16 cellular contexts compared by ENCODE assay signal in genomic region chr22:20511578-20512259, GRCh38. TPM values are rescaled to one million over a fixed set of nuclear protein-coding genes. Genes with fewer than 3 reads are reported as not detected.
A peak's percentile ranks its signal among the peaks of the same experiment; 100 is the strongest.
DNase-seq lines count a peak whose midpoint lies in the region; ATAC-seq, FAIRE-seq and TF ChIP-seq lines count a peak whose summit lies in the region.
"Had no signal": no experiment of that assay in that cellular context is flagged by ENCODE, and none has a peak within 500 bp of the region (broad histone marks: within the 10 kb centered on the region; RNA-seq: fewer than 3 reads in every experiment).

No MANE protein-coding gene starts in this region.

- no peak for FAIRE-seq in HepG2 (lab: Jason Lieb, UNC)
- FAIRE-seq: H1 had no signal

- peaks cover 14% of the 10 kb centered on the region for H3K27me3 Mint-ChIP-seq in brain
- no peaks in the 10 kb centered on the region for H3K27me3 Mint-ChIP-seq in naive thymus-derived CD8-positive, alpha-beta T cell

- peaks cover 0 to 4% of the 10 kb centered on the region in 2 experiments; a peak in 2 of 5 replicates for H3K27me3 ChIP-seq in HepG2 (ENCODE audit: control insufficient read depth in 1 of 2, insufficient read depth in 2 of 2, low read length in 2 of 2)
- H3K27me3 ChIP-seq in right lobe of liver, result no peaks in the 10 kb centered on the region
- no peaks in the 10 kb centered on the region for H3K27me3 ChIP-seq in HAP-1 (ENCODE audit: low read depth)
- H3K27me3 ChIP-seq in right atrium auricular region, result no peaks in the 10 kb centered on the region
- H3K27me3 ChIP-seq: heart right ventricle, left lung had no signal

- WGBS in HepG2 (ENCODE audit: low lambda C conversion rate), result 33% methylated on average over 4 of the region's 4 CpGs
- WGBS in right lobe of liver (ENCODE audit: insufficient coverage, low coverage, low lambda C conversion rate, missing lambda C conversion rate), result 27% methylated on average over 3 of the region's 4 CpGs

- TF ChIP-seq CTCF in HepG2 (CRISPR knock-in tag; IDR thresholded peaks at IDR 0.05) (no peak), right lobe of liver (IDR thresholded peaks at IDR 0.05) (no peak), brain (conservative IDR thresholded peaks at IDR 0.05) (no peak), right atrium auricular region (IDR thresholded peaks at IDR 0.05) (no peak)

- peaks cover 54% of the 10 kb centered on the region for H3K4me1 Mint-ChIP-seq in brain
- peaks cover 40 to 83% (median 79%) of the 10 kb centered on the region in 4 donors for H3K4me1 Mint-ChIP-seq in naive thymus-derived CD8-positive, alpha-beta T cell

- H3K36me3 ChIP-seq in HepG2 (replicated peaks in 1 of 2; ENCODE audit: control insufficient read depth in 1 of 2, insufficient read depth in 2 of 2, low read length in 2 of 2), result peaks cover 9 to 24% of the 10 kb centered on the region in 2 experiments; a peak in 4 of 5 replicates
- H3K36me3 ChIP-seq in right lobe of liver, result peaks cover 0 to 4% (median 2%) of the 10 kb centered on the region in 4 donors
- H3K36me3 ChIP-seq in HAP-1 (replicated peaks), result peaks cover 23% of the 10 kb centered on the region
- H3K36me3 ChIP-seq in right atrium auricular region, result no peaks in the 10 kb centered on the region

- DNase-seq in HepG2 (ENCODE audit: low spot score) (no peak), right lobe of liver (no peak), medulla oblongata (ENCODE audit: extremely low spot score) (no peak), HAP-1 (ENCODE audit: low spot score in 2 of 2) (no peak), right atrium auricular region (ENCODE audit: low spot score) (no peak)
- DNase-seq in naive thymus-derived CD8-positive, alpha-beta T cell, result no peak
- no peak for DNase-seq in central memory CD4-positive, alpha-beta T cell
- DNase-seq: heart right ventricle, left lung, NCI-H1930, NCI-H774, nucleus accumbens, SHP77 treated with DMSO at 0.1 percent for 48 hours had no signal

- in situ Hi-C loops in HepG2 (cut with HindIII; ENCODE audit: extremely low pct_ligation_motif_present, low pct_unique_long_range_greater_than_20kb) (no loop called here), HAP-1 (cut with MboI; ENCODE audit: low sequenced_read_pairs) (no loop called here)

- CTCF ChIA-PET in HepG2 (lab: Yijun Ruan, JAX; ENCODE audit: low intra/inter-chr PET ratio, low total read pairs), result no interaction called here

- H3K4me2 ChIP-seq in HepG2 (ENCODE audit: low read depth, low read length), result peak overlapping the region; percentile 46

- TF ChIP-seq POLR2A in HepG2 (IDR thresholded peaks at IDR 0.05; ENCODE audit: insufficient read depth in 1 of 2, low read depth in 2 of 2, low read length in 2 of 2) (no peak), right lobe of liver (IDR thresholded peaks at IDR 0.05) (no peak)

- peak overlapping the region in 3 of 5 experiments; percentile 8 to 76 (median 72) for H3K27ac Mint-ChIP-seq in brain
- H3K27ac Mint-ChIP-seq in naive thymus-derived CD8-positive, alpha-beta T cell, result peak overlapping the region; percentile 47 to 100 (median 78)

- TF ChIP-seq RAD21 in HepG2 (CRISPR knock-in tag; IDR thresholded peaks at IDR 0.05), result no peak

- H3K9me3 Mint-ChIP-seq in brain, result no peaks in the 10 kb centered on the region
- no peaks in the 10 kb centered on the region for H3K9me3 Mint-ChIP-seq in naive thymus-derived CD8-positive, alpha-beta T cell

- intact Hi-C loops in HepG2 (cut with micrococcal nuclease; ENCODE audit: unreplicated experiment) (no loop called here), right lobe of liver (cut with DNase I) (no loop called here)

- POLR2A ChIA-PET in HepG2 (lab: Yijun Ruan, JAX), result interaction anchor here (0.6 to 1.2 kb wide), 3 partner anchors 16 to 41 kb away, joined by 3 read pairs; partner anchors contain the start of gene KLHL22
- POLR2A ChIA-PET in naive thymus-derived CD8-positive, alpha-beta T cell (lab: Charles Lee), result interaction anchor here (0.7 to 8.9 kb wide), 8 partner anchors 19 to 58 kb away, joined by 3 to 140 read pairs (median 6); no protein-coding TSS in a partner anchor

- no peak overlapping the region for H3K9ac ChIP-seq in HepG2 (ENCODE audit: insufficient read depth, low read depth, low read length)

- no peaks in the 10 kb centered on the region for H3K9me3 ChIP-seq in HepG2 (ENCODE audit: low read length)
- H3K9me3 ChIP-seq in right lobe of liver, result no peaks in the 10 kb centered on the region
- no peaks in the 10 kb centered on the region for H3K9me3 ChIP-seq in HAP-1
- H3K9me3 ChIP-seq in right atrium auricular region, result no peaks in the 10 kb centered on the region
- H3K9me3 ChIP-seq: heart right ventricle, left lung had no signal

- no TSS peak for BruUV-seq in HepG2 (replicated peaks; lab: Mats Ljungman, UMichigan)

- peaks cover 41% of the 10 kb centered on the region for H3K4me1 ChIP-seq in HepG2 (ENCODE audit: insufficient read depth, low read length)
- peaks cover 0 to 29% (median 5%) of the 10 kb centered on the region in 4 donors for H3K4me1 ChIP-seq in right lobe of liver
- peaks cover 21% of the 10 kb centered on the region for H3K4me1 ChIP-seq in HAP-1
- H3K4me1 ChIP-seq in right atrium auricular region, result peaks cover 0 to 61% of the 10 kb centered on the region in 2 donors

- ATAC-seq in HepG2 (no peak), right lobe of liver (no peak)
- ATAC-seq in naive thymus-derived CD8-positive, alpha-beta T cell, result no peak
- ATAC-seq: heart right ventricle, left lung had no signal

- TF ChIP-seq EP300 in HepG2 (IDR thresholded peaks at IDR 0.05; ENCODE audit: low read depth in 2 of 2, low read length in 2 of 2), result no peak
- no peak for TF ChIP-seq EP300 in HepG2 (CRISPR knock-in tag; IDR thresholded peaks at IDR 0.05; ENCODE audit: borderline replicate concordance)

- peaks cover 42% of the 10 kb centered on the region for H4K20me1 ChIP-seq in HepG2 (ENCODE audit: insufficient read depth, low read length)

- H3K4me3 ChIP-seq in HepG2 (replicated peaks in 1 of 3; ENCODE audit: insufficient read depth in 1 of 3, low read depth in 2 of 3, low read length in 3 of 3) (no peak overlapping the region), right lobe of liver (no peak overlapping the region), HAP-1 (no peak overlapping the region), right atrium auricular region (no peak overlapping the region)
- H3K4me3 ChIP-seq: heart right ventricle, left lung had no signal

- H2AFZ ChIP-seq in HepG2 (ENCODE audit: low read length), result no peak overlapping the region

- peaks cover 20% of the 10 kb centered on the region for H3K36me3 Mint-ChIP-seq in brain
- H3K36me3 Mint-ChIP-seq in naive thymus-derived CD8-positive, alpha-beta T cell, result peaks cover 0 to 59% (median 3%) of the 10 kb centered on the region in 3 donors

- H3K4me3 Mint-ChIP-seq in brain, result peak overlapping the region in 1 of 5 experiments; percentile 61
- H3K4me3 Mint-ChIP-seq in naive thymus-derived CD8-positive, alpha-beta T cell, result peak overlapping the region in 9 of 10 donors; percentile 37 to 96 (median 70)

- H3K27ac ChIP-seq in HepG2 (ENCODE audit: extremely low read length, insufficient read depth, low read length) (peak overlapping the region; percentile 41), right lobe of liver (no peak overlapping the region), right atrium auricular region (peak overlapping the region in 1 of 2 donors; percentile 94)
- H3K27ac ChIP-seq: HL-60 had no signal

- H3K79me2 ChIP-seq in HepG2 (ENCODE audit: insufficient read depth, low read length), result peaks cover 81% of the 10 kb centered on the region

RNA-seq across cellular contexts. Expression of gene MED15, which starts 4.3 kb away (rescaled TPM):
- total RNA-seq in HepG2 (2016; rRNA removed; fragmentation: Illumina TruSeq; extraction: Trizol), result 9.8 and 14.3 TPM in 2 replicates
- 51.6 and 53.2 TPM in 2 replicates for total RNA-seq in HepG2 (2016; cell fraction: cytosol; rRNA removed; fragmentation: Illumina TruSeq; extraction: Trizol; ENCODE audit: low read depth)
- 7.7 and 13.5 TPM in 2 replicates for total RNA-seq in HepG2 (2016; cell fraction: insoluble cytoplasmic fraction; rRNA removed; fragmentation: Illumina TruSeq; extraction: Trizol)
- total RNA-seq in HepG2 (2016; cell fraction: membrane; rRNA removed; fragmentation: Illumina TruSeq; extraction: Trizol), result 31.3 and 33.8 TPM in 2 replicates
- total RNA-seq in HepG2 (2016; cell fraction: nucleus; rRNA removed; fragmentation: Illumina TruSeq; extraction: Trizol), result 27.9 and 31.0 TPM in 2 replicates
- polyA plus RNA-seq in HepG2 (2011; rRNA removed), result 27.0 and 31.0 TPM in 2 replicates
- 12.4 and 17.0 TPM in 2 replicates for polyA plus RNA-seq in HepG2 (2011; cell fraction: cytosol; rRNA removed)
- polyA plus RNA-seq in HepG2 (2011; cell fraction: nucleus; rRNA removed), result 131 and 178 TPM in 2 replicates
- 31.5 and 37.1 TPM in 2 replicates for polyA plus RNA-seq in HepG2 (2012)
- 6.4 and 9.0 TPM in 2 replicates for polyA plus RNA-seq in HepG2 (2016; cell fraction: cytosol; fragmentation: Illumina TruSeq; extraction: Trizol; ENCODE audit: low read depth)
- polyA plus RNA-seq in HepG2 (2016; cell fraction: insoluble cytoplasmic fraction; fragmentation: Illumina TruSeq; extraction: Trizol; ENCODE audit: low read depth), result 15.4 and 20.3 TPM in 2 replicates
- 14.6 and 14.9 TPM in 2 replicates for polyA plus RNA-seq in HepG2 (2016; cell fraction: membrane; fragmentation: Illumina TruSeq; extraction: Trizol; ENCODE audit: low read depth)
- polyA plus RNA-seq in HepG2 (2016; cell fraction: nucleus; fragmentation: Illumina TruSeq; extraction: Trizol; ENCODE audit: insufficient read depth, low read depth), result 54.7 and 59.1 TPM in 2 replicates
- polyA minus RNA-seq in HepG2 (2011; rRNA and poly(A)+ RNA removed; ENCODE audit: low replicate concordance), result 39.9 and 83.9 TPM in 2 replicates
- polyA minus RNA-seq in HepG2 (2011; cell fraction: cytosol; rRNA and poly(A)+ RNA removed), result 31.6 and 37.5 TPM in 2 replicates
- 98.0 and 116 TPM in 2 replicates for polyA minus RNA-seq in HepG2 (2011; cell fraction: nucleus; rRNA and poly(A)+ RNA removed)
- 10 to 100 TPM; 15.7 to 34.7 (median 23.6) TPM for total RNA-seq in right lobe of liver
- 50.1 TPM for polyA plus RNA-seq in brain (ENCODE audit: insufficient read depth, low read depth, low replicate concordance)
- 100 to 1,000 TPM; 308 to 327 TPM for total RNA-seq in naive thymus-derived CD8-positive, alpha-beta T cell
- polyA plus RNA-seq in naive thymus-derived CD8-positive, alpha-beta T cell, result 10 to 100 TPM; 25.4 to 85.2 (median 38.2) TPM
- total RNA-seq in right atrium auricular region, result 10 to 100 TPM; 18.8 to 40.6 TPM

RNA-seq across cellular contexts. Expression of gene KLHL22, which starts 16.1 kb away (rescaled TPM):
- 11.3 and 14.8 TPM in 2 replicates for total RNA-seq in HepG2 (2016; rRNA removed; fragmentation: Illumina TruSeq; extraction: Trizol)
- total RNA-seq in HepG2 (2016; cell fraction: cytosol; rRNA removed; fragmentation: Illumina TruSeq; extraction: Trizol; ENCODE audit: low read depth), result 3.5 and 4.2 TPM in 2 replicates
- total RNA-seq in HepG2 (2016; cell fraction: insoluble cytoplasmic fraction; rRNA removed; fragmentation: Illumina TruSeq; extraction: Trizol), result 9.8 and 17.0 TPM in 2 replicates
- 5.6 and 6.4 TPM in 2 replicates for total RNA-seq in HepG2 (2016; cell fraction: membrane; rRNA removed; fragmentation: Illumina TruSeq; extraction: Trizol)
- 16.4 and 19.9 TPM in 2 replicates for total RNA-seq in HepG2 (2016; cell fraction: nucleus; rRNA removed; fragmentation: Illumina TruSeq; extraction: Trizol)
- 10.9 and 15.8 TPM in 2 replicates for polyA plus RNA-seq in HepG2 (2011; rRNA removed)
- polyA plus RNA-seq in HepG2 (2011; cell fraction: cytosol; rRNA removed), result 10.9 and 13.2 TPM in 2 replicates
- 24.9 and 26.8 TPM in 2 replicates for polyA plus RNA-seq in HepG2 (2011; cell fraction: nucleus; rRNA removed)
- polyA plus RNA-seq in HepG2 (2012), result 7.6 and 8.3 TPM in 2 replicates
- 0.76 and 1.1 TPM in 2 replicates for polyA plus RNA-seq in HepG2 (2016; cell fraction: cytosol; fragmentation: Illumina TruSeq; extraction: Trizol; ENCODE audit: low read depth)
- polyA plus RNA-seq in HepG2 (2016; cell fraction: insoluble cytoplasmic fraction; fragmentation: Illumina TruSeq; extraction: Trizol; ENCODE audit: low read depth), result 7.9 and 10.3 TPM in 2 replicates
- polyA plus RNA-seq in HepG2 (2016; cell fraction: membrane; fragmentation: Illumina TruSeq; extraction: Trizol; ENCODE audit: low read depth), result 1.1 and 1.6 TPM in 2 replicates
- 21.4 and 25.4 TPM in 2 replicates for polyA plus RNA-seq in HepG2 (2016; cell fraction: nucleus; fragmentation: Illumina TruSeq; extraction: Trizol; ENCODE audit: insufficient read depth, low read depth)
- polyA minus RNA-seq in HepG2 (2011; rRNA and poly(A)+ RNA removed; ENCODE audit: low replicate concordance), result 12.1 and 32.8 TPM in 2 replicates
- polyA minus RNA-seq in HepG2 (2011; cell fraction: cytosol; rRNA and poly(A)+ RNA removed), result 6.0 and 10.6 TPM in 2 replicates
- 17.1 and 18.6 TPM in 2 replicates for polyA minus RNA-seq in HepG2 (2011; cell fraction: nucleus; rRNA and poly(A)+ RNA removed)
- total RNA-seq in right lobe of liver, result 10 to 100 TPM in 3 of 6 experiments, 1 to 10 TPM in 3; 9.0 to 14.2 (median 10.2) TPM
- 37.0 TPM for polyA plus RNA-seq in brain (ENCODE audit: insufficient read depth, low read depth, low replicate concordance)
- total RNA-seq in naive thymus-derived CD8-positive, alpha-beta T cell, result 10 to 100 TPM; 65.0 to 71.9 TPM
- 10 to 100 TPM; 16.1 to 25.4 (median 20.0) TPM for polyA plus RNA-seq in naive thymus-derived CD8-positive, alpha-beta T cell
- total RNA-seq in right atrium auricular region, result 10 to 100 TPM; 16.0 to 21.9 TPM

Comparison
In these comparisons a context has a peak if more than half of its experiments do, and no peak if none do; other contexts are left out.
1. RNA of gene MED15, which starts 4.3 kb away (total RNA-seq): 308 to 327 TPM in naive thymus-derived CD8-positive, alpha-beta T cell; 18.8 to 40.6 TPM in right atrium auricular region, 15.7 to 34.7 TPM in right lobe of liver and 7.7 to 53.2 TPM in HepG2; every median in the first group is over 4 times any median in the second.